13 cellular contexts compared by ENCODE assay signal in the genomic region with DNA sequence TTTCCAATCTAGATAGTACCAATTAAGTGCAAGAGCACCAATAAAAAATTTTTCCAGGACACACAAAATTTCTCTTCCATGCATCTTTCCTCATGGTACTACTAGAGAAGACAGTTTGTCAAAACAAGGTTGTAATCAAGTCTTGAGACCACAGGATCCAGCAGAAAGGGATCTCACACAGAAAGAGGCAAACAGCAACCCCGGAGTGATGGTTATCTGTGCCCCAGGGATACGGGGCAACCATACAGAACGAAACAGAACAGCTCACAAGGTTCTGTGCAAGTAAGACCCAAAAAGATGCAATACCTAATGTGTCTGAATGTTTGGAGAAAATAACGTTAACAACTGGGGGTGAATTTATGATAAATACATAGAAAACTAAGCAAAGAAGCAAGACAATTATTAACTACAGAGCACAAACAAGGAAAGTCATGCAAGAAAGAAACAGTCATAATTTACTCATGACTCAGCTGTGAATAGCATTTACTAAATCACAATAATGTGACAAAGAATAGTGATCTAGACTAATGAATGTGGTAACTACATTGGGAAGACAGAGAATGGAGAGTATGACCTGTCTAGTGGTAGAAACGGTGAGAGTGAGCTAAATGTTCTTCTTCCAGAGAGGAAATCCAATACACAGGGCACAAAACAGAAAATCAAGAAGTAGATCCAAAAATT.
DNase-seq lines count a peak whose midpoint lies in the region; ATAC-seq, FAIRE-seq and TF ChIP-seq lines count a peak whose summit lies in the region.
"Had no signal": no experiment of that assay in that cellular context is flagged by ENCODE, and none has a peak within 500 bp of the region (broad histone marks: within the 10 kb centered on the region; RNA-seq: fewer than 3 reads in every experiment).

No MANE protein-coding gene starts in this region.

- DNase-seq in right atrium auricular region (ENCODE audit: low spot score): no peak
- no peak for DNase-seq in left ventricle myocardium superior
- DNase-seq in HTR-8/SVneo (ENCODE audit: insufficient read length, low spot score): peak; percentile 44
- no peak for DNase-seq in endothelial cell (ENCODE audit: low spot score)
- no peak for DNase-seq in amniotic stem cell (lab: John Stamatoyannopoulos, UW)
- DNase-seq in nephron progenitor cell: no peak
- DNase-seq: activated effector memory CD4-positive, alpha-beta T cell treated with anti-CD3 and anti-CD28 coated beads, Interleukin-2, amount 50 U/mL, for 16 hours; effector memory CD4-positive, alpha-beta T cell; WERI-Rb-1 had no signal

- H3K4me1 ChIP-seq in right atrium auricular region: peaks cover 0 to 58% of the 10 kb centered on the region in 2 donors

- H3K4me1 Mint-ChIP-seq in endothelial cell (ENCODE audit: unreplicated experiment) (peaks cover 34% of the 10 kb centered on the region), nephron progenitor cell (no peaks in the 10 kb centered on the region)
- H3K4me1 Mint-ChIP-seq: memory B cell; stimulated activated memory B cell treated with anti-CD40 and anti-IgM and Interleukin-4, amounts not matched to agents 10 μg/mL and 1 μg/mL and 100 μg/mL, for 72 hours had no signal

- H3K27ac ChIP-seq in right atrium auricular region: peak overlapping the region; percentile 36 to 88
- H3K27ac ChIP-seq: WERI-Rb-1 had no signal

- ATAC-seq in left ventricle myocardium superior (no peak), GM18519 (IDR thresholded peaks at IDR 0.05; ENCODE audit: low FRiP score, unreplicated experiment) (no peak), HG03039 (IDR thresholded peaks at IDR 0.05; ENCODE audit: unreplicated experiment) (no peak)
- ATAC-seq: stimulated activated memory B cell treated with anti-CD40 and anti-IgM and Interleukin-4, amounts not matched to agents 10 μg/mL and 1 μg/mL and 100 μg/mL, for 72 hours had no signal

- no peaks in the 10 kb centered on the region for H3K9me3 Mint-ChIP-seq in endothelial cell (ENCODE audit: unreplicated experiment)
- no peaks in the 10 kb centered on the region for H3K9me3 Mint-ChIP-seq in nephron progenitor cell
- H3K9me3 Mint-ChIP-seq: memory B cell; stimulated activated memory B cell treated with anti-CD40 and anti-IgM and Interleukin-4, amounts not matched to agents 10 μg/mL and 1 μg/mL and 100 μg/mL, for 72 hours had no signal

- FAIRE-seq in HTR-8/SVneo (lab: Jason Lieb, UNC): peak; percentile 49

- H3K27me3 Mint-ChIP-seq in endothelial cell (ENCODE audit: unreplicated experiment) (no peaks in the 10 kb centered on the region), nephron progenitor cell (ENCODE audit: low read depth, poor library complexity) (no peaks in the 10 kb centered on the region)

- intact Hi-C loops in left ventricle myocardium superior (cut with micrococcal nuclease): no loop called here

- H3K4me3 Mint-ChIP-seq in endothelial cell (ENCODE audit: unreplicated experiment): peak overlapping the region; percentile 17
- no peak overlapping the region for H3K4me3 Mint-ChIP-seq in nephron progenitor cell
- H3K4me3 Mint-ChIP-seq: memory B cell; stimulated activated memory B cell treated with anti-CD40 and anti-IgM and Interleukin-4, amounts not matched to agents 10 μg/mL and 1 μg/mL and 100 μg/mL, for 72 hours had no signal

- no peaks in the 10 kb centered on the region for H3K27me3 ChIP-seq in right atrium auricular region

- H3K36me3 Mint-ChIP-seq in endothelial cell (ENCODE audit: low read depth, unreplicated experiment) (no peaks in the 10 kb centered on the region), nephron progenitor cell (ENCODE audit: low read depth) (no peaks in the 10 kb centered on the region)
- H3K36me3 Mint-ChIP-seq: memory B cell; stimulated activated memory B cell treated with anti-CD40 and anti-IgM and Interleukin-4, amounts not matched to agents 10 μg/mL and 1 μg/mL and 100 μg/mL, for 72 hours had no signal

- no peaks in the 10 kb centered on the region for H3K36me3 ChIP-seq in right atrium auricular region
- H3K36me3 ChIP-seq: WERI-Rb-1 had no signal

- no peak overlapping the region for H3K4me3 ChIP-seq in right atrium auricular region

- H3K9me3 ChIP-seq in right atrium auricular region: no peaks in the 10 kb centered on the region

- H3K27ac Mint-ChIP-seq in endothelial cell (ENCODE audit: unreplicated experiment): peak overlapping the region; percentile 20
- H3K27ac Mint-ChIP-seq in nephron progenitor cell: no peak overlapping the region
- H3K27ac Mint-ChIP-seq: memory B cell; stimulated activated memory B cell treated with anti-CD40 and anti-IgM and Interleukin-4, amounts not matched to agents 10 μg/mL and 1 μg/mL and 100 μg/mL, for 72 hours had no signal

- TF ChIP-seq CTCF in right atrium auricular region (IDR thresholded peaks at IDR 0.05): no peak
- no peak for TF ChIP-seq CTCF in endothelial cell (IDR thresholded peaks at IDR 0.05; ENCODE audit: unreplicated experiment)
- no peak for TF ChIP-seq CTCF in nephron progenitor cell (IDR thresholded peaks at IDR 0.05)
